8 cellular contexts compared by ENCODE assay signal in the genomic region with DNA sequence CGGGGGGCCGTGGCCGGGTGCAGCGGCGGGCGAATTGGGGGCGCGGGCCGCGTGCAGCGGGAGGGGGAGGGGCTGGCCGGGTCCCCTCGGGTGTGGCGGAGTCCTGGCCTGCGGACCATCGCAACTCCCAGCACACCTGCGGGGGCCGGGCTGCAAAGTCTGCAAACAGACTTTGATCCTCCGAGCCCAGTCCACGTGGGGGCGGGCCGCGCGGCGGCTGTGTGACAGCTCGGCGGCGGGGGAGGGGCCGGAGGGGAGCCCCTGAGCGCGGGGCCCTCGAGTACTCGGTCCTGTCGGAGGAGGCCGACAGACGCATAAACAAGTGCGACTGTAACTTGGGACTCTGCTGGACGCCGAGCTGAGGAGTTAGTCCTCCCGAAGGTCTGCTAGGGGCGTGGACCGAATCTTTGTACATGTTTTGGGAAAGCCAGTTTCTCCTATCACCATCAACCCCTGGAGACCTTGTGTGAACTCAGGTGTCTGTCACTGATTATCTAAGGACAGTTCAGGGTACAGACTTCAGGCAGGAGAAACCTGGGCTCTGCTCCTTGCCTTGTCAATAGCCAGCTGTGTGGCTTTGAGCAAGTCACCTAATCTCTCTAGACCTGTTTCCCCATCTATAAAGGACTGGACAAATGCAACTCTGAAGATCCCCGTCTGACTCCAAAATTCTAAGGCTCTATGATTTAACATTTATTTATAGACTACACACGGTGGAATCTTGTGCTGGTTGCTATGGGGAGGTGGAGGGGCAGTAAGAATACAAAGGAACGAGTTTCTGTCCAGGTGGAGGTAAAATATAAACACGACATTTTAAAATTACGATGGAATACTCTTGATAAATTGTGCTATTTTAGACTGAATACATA. TPM values are rescaled to one million over a fixed set of nuclear protein-coding genes. Genes with fewer than 3 reads are reported as not detected.
DNase-seq lines count a peak whose midpoint lies in the region; ATAC-seq and TF ChIP-seq lines count a peak whose summit lies in the region.

No MANE protein-coding gene starts in this region.

- peaks cover 30% of the 10 kb centered on the region for H3K79me2 ChIP-seq in GM23338 (replicated peaks; ENCODE audit: insufficient read depth)

- peak overlapping the region; percentile 42 for H3K27ac Mint-ChIP-seq in activated CD4-positive, alpha-beta T cell treated with anti-CD3 and anti-CD28 coated beads, Interleukin-2, amount 10 ng/mL, durations not matched to agents 7 days and 5 days
- 0 out of 2 replicates have a peak overlapping the region, but pooled peaks have one; percentile 33 for H3K27ac Mint-ChIP-seq in GM23338

- TF ChIP-seq CTCF in GM23338 (conservative IDR thresholded peaks at IDR 0.05; ENCODE audit: low read depth in 2 of 2) = 0 out of 4 replicates have a peak, but pooled peaks of 1 of the 2 experiments have one; percentile 1

- in situ Hi-C loops in SK-MEL-5 (cut with HindIII; ENCODE audit: low pct_unique_long_range_greater_than_20kb, low sequenced_read_pairs) = no loop called here

- no peaks in the 10 kb centered on the region for H3K9me3 Mint-ChIP-seq in activated CD4-positive, alpha-beta T cell treated with anti-CD3 and anti-CD28 coated beads, Interleukin-2, amount 10 ng/mL, durations not matched to agents 7 days and 5 days
- no peaks in the 10 kb centered on the region for H3K9me3 Mint-ChIP-seq in GM23338

- peak overlapping the region; percentile 83 for H3K4me3 Mint-ChIP-seq in activated CD4-positive, alpha-beta T cell treated with anti-CD3 and anti-CD28 coated beads, Interleukin-2, amount 10 ng/mL, durations not matched to agents 7 days and 5 days
- H3K4me3 Mint-ChIP-seq in GM23338 = peak overlapping the region; percentile 77

- H3K9me3 ChIP-seq in ectodermal cell (ENCODE audit: control insufficient read depth, low read length) (no peaks in the 10 kb centered on the region), muscle layer of duodenum (ENCODE audit: control insufficient read depth in 1 of 2, low read length in 2 of 2) (no peaks in the 10 kb centered on the region)

- CTCF ChIA-PET in activated CD4-positive, alpha-beta T cell treated with anti-CD3 and anti-CD28 coated beads, Interleukin-2, amount 10 ng/mL, durations not matched to agents 7 days and 5 days (lab: Charles Lee) = interaction anchor here (0.7 to 2.5 kb wide), 8 partner anchors 9 to 101 kb away, joined by 3 to 12 read pairs (median 4); no protein-coding TSS in a partner anchor

- no peaks in the 10 kb centered on the region for H3F3A ChIP-seq in GM23338 (replicated peaks; ENCODE audit: low read depth)

- no peak for TF ChIP-seq EP300 in Ishikawa (IDR thresholded peaks at IDR 0.05; ENCODE audit: borderline replicate concordance)

- TF ChIP-seq RAD21 in Ishikawa (IDR thresholded peaks at IDR 0.05; ENCODE audit: low read depth) = no peak

- H3K4me1 ChIP-seq in GM23338 (ENCODE audit: insufficient read depth) = peaks cover 41% of the 10 kb centered on the region
- peaks cover 21% of the 10 kb centered on the region for H3K4me1 ChIP-seq in ectodermal cell (ENCODE audit: control insufficient read depth, insufficient read depth, low read length)
- peaks cover 4 to 19% of the 10 kb centered on the region in 2 donors for H3K4me1 ChIP-seq in muscle layer of duodenum (ENCODE audit: control insufficient read depth in 1 of 2, insufficient read depth in 2 of 2, low read length in 2 of 2)

- H3K4me1 Mint-ChIP-seq in activated CD4-positive, alpha-beta T cell treated with anti-CD3 and anti-CD28 coated beads, Interleukin-2, amount 10 ng/mL, durations not matched to agents 7 days and 5 days = peaks cover 47% of the 10 kb centered on the region
- H3K4me1 Mint-ChIP-seq in GM23338 = peaks cover 33% of the 10 kb centered on the region

- peak overlapping the region; percentile 80 for H3K4me3 ChIP-seq in GM23338
- H3K4me3 ChIP-seq in ectodermal cell (ENCODE audit: insufficient read depth, low read depth, low read length) = peak overlapping the region; percentile 87
- H3K4me3 ChIP-seq in muscle layer of duodenum (ENCODE audit: low read depth in 1 of 2, low read length in 2 of 2) = peak overlapping the region; percentile 64 to 90

- peak overlapping the region; percentile 94 for H2AFZ ChIP-seq in GM23338

- H4K20me1 ChIP-seq in GM23338 (replicated peaks; ENCODE audit: insufficient read depth) = 0 out of 2 replicates have a peak, but pooled peaks cover 6% of the 10 kb centered on the region

- H3K36me3 ChIP-seq in GM23338 (ENCODE audit: insufficient read depth) = peaks cover 5% of the 10 kb centered on the region; the same call in 1 of the 2 replicates
- H3K36me3 ChIP-seq in ectodermal cell (ENCODE audit: control insufficient read depth, insufficient read depth, low read length) = peaks cover 6% of the 10 kb centered on the region
- H3K36me3 ChIP-seq in muscle layer of duodenum (ENCODE audit: control insufficient read depth in 1 of 2, insufficient read depth in 2 of 2, low read length in 2 of 2) = peaks cover 10 to 11% of the 10 kb centered on the region in 2 donors

- peaks cover 13% of the 10 kb centered on the region for H3K36me3 Mint-ChIP-seq in activated CD4-positive, alpha-beta T cell treated with anti-CD3 and anti-CD28 coated beads, Interleukin-2, amount 10 ng/mL, durations not matched to agents 7 days and 5 days (ENCODE audit: low read depth)
- peaks cover 30% of the 10 kb centered on the region for H3K36me3 Mint-ChIP-seq in GM23338 (ENCODE audit: low read depth)

- peak overlapping the region; percentile 89 for H3K4me2 ChIP-seq in GM23338

- no peak for DNase-seq in activated CD4-positive, alpha-beta T cell treated with anti-CD3 and anti-CD28 coated beads, Interleukin-2, amount 10 ng/mL, durations not matched to agents 7 days and 5 days
- no peak for DNase-seq in activated CD4-positive, alpha-beta T cell treated with anti-CD3 and anti-CD28 coated beads, Interleukin-2, amount 50 U/mL, for 4 hours
- DNase-seq in GM23338 (ENCODE audit: low spot score) = peak; percentile 86
- DNase-seq in SK-MEL-5 (ENCODE audit: low read depth, low spot score) = peak; percentile 51
- DNase-seq in mucosa of gallbladder (ENCODE audit: low spot score) = no peak

- H3K9me2 ChIP-seq in GM23338 (ENCODE audit: insufficient read depth) = no peaks in the 10 kb centered on the region

- POLR2A ChIA-PET in activated CD4-positive, alpha-beta T cell treated with anti-CD3 and anti-CD28 coated beads, Interleukin-2, amount 10 ng/mL, durations not matched to agents 7 days and 5 days (lab: Charles Lee) = interaction anchor here (0.5 to 0.6 kb wide), 2 partner anchors 45 to 65 kb away, joined by 4 to 5 read pairs; no protein-coding TSS in a partner anchor

- no peaks in the 10 kb centered on the region for H3K27me3 Mint-ChIP-seq in activated CD4-positive, alpha-beta T cell treated with anti-CD3 and anti-CD28 coated beads, Interleukin-2, amount 10 ng/mL, durations not matched to agents 7 days and 5 days
- H3K27me3 Mint-ChIP-seq in GM23338 (ENCODE audit: insufficient read depth, low read depth, poor library complexity) = peaks cover 12% of the 10 kb centered on the region

- peak; percentile 49 for ATAC-seq in GM23338

- H3K27me3 ChIP-seq in GM23338 (ENCODE audit: insufficient read depth) (no peaks in the 10 kb centered on the region), ectodermal cell (ENCODE audit: control insufficient read depth, insufficient read depth, low read length, poor library complexity, severe bottlenecking) (peaks cover 11% of the 10 kb centered on the region), muscle layer of duodenum (ENCODE audit: low read depth, low read length) (no peaks in the 10 kb centered on the region)

- H3K27ac ChIP-seq in GM23338 (ENCODE audit: low read depth) = no peak overlapping the region
- H3K27ac ChIP-seq in ectodermal cell (ENCODE audit: insufficient read depth, low read depth, low read length, poor library complexity, severe bottlenecking) = no peak overlapping the region
- peak overlapping the region; percentile 65 for H3K27ac ChIP-seq in muscle layer of duodenum (ENCODE audit: low read length)

- WGBS in ectodermal cell, 2 experiments = 10 to 11% methylated on average over 47 of the region's 47 CpGs

TF ChIP-seq in GM23338, 12 proteins besides CTCF, POLR2A, EP300 and RAD21:
- TF ChIP-seq NANOG (IDR thresholded peaks at IDR 0.05; ENCODE audit: borderline replicate concordance) (no peak), JUNB (IDR thresholded peaks at IDR 0.05; ENCODE audit: unreplicated experiment) (no peak), ZNF114 (CRISPR knock-in tag; IDR thresholded peaks at IDR 0.05) (no peak), CREB1 (CRISPR knock-in tag; IDR thresholded peaks at IDR 0.05; ENCODE audit: low read depth) (peak; percentile 77; the same call in 1 of the 2 replicates)

TF ChIP-seq in Ishikawa, 13 proteins besides CTCF, POLR2A, EP300 and RAD21 (continues in another document):
- no peak for TF ChIP-seq FOXM1 (IDR thresholded peaks at IDR 0.05; ENCODE audit: borderline replicate concordance, low read depth)
- no peak for TF ChIP-seq CREB1 (IDR thresholded peaks at IDR 0.05; ENCODE audit: low read depth)
- no peak for TF ChIP-seq CEBPB (IDR thresholded peaks at IDR 0.05)
- TF ChIP-seq YY1 (IDR thresholded peaks at IDR 0.05; ENCODE audit: low read depth) = no peak
- TF ChIP-seq NFIC (IDR thresholded peaks at IDR 0.05) = no peak
- TF ChIP-seq TAF1 (IDR thresholded peaks at IDR 0.05; ENCODE audit: low read depth) = no peak
- TF ChIP-seq TEAD4 (IDR thresholded peaks at IDR 0.05) = no peak
- peak; percentile 50 for TF ChIP-seq MAX (IDR thresholded peaks at IDR 0.05)
- TF ChIP-seq TCF12 (IDR thresholded peaks at IDR 0.05; ENCODE audit: low read depth) = no peak

RNA-seq across cellular contexts. Expression of gene SLC30A1, which starts 0.7 kb away (rescaled TPM):
- total RNA-seq in activated CD4-positive, alpha-beta T cell treated with anti-CD3 and anti-CD28 coated beads, Interleukin-2, amount 10 ng/mL, durations not matched to agents 7 days and 5 days = 1 to 10 TPM; 9.3 to 9.6 TPM
- total RNA-seq in GM23338 (2014; rRNA removed; shearing (Covaris generic)) = 17.0 and 17.7 TPM in 2 replicates
- polyA plus RNA-seq in GM23338 (2016; fragmentation: Nextera tagmentation; extraction: Ambion mirVana) = 3.3 and 3.8 TPM in 2 replicates
- 28.2 and 28.8 TPM in 2 replicates for total RNA-seq in SK-MEL-5 (2014; rRNA removed; shearing (Covaris generic))
- polyA plus RNA-seq in SK-MEL-5 (2015; cell fraction: cytosol; rRNA removed) = 18.2 and 23.1 TPM in 2 replicates
- 18.4 and 20.8 TPM in 2 replicates for polyA plus RNA-seq in SK-MEL-5 (2015; cell fraction: nucleus; rRNA removed)
- 8.3 TPM for polyA plus RNA-seq in ectodermal cell (2013, experiment 1 of 4)
- polyA plus RNA-seq in ectodermal cell (2013, experiment 2 of 4) = 12.7 TPM
- polyA plus RNA-seq in ectodermal cell (2013, experiment 3 of 4) = 8.2 TPM
- 8.8 TPM for polyA plus RNA-seq in ectodermal cell (2013, experiment 4 of 4)
- 28.1 TPM for total RNA-seq in mucosa of gallbladder

Comparison
In these comparisons a context has a peak if more than half of its experiments do, and no peak if none do; other contexts are left out.
1. DNase-seq: peak in GM23338 (single experiment) and SK-MEL-5 (single experiment); none in activated CD4-positive, alpha-beta T cell treated with anti-CD3 and anti-CD28 coated beads, Interleukin-2, amount 10 ng/mL, durations not matched to agents 7 days and 5 days (single experiment), activated CD4-positive, alpha-beta T cell treated with anti-CD3 and anti-CD28 coated beads, Interleukin-2, amount 50 U/mL, for 4 hours (0 of 2) and mucosa of gallbladder (single experiment).
2. Peak in every context shown above with its lines, with median percentiles within 50 percentile points of each other: H3K4me3 ChIP-seq.